ENCODE assay signal across 8 cellular contexts in the genomic region with DNA sequence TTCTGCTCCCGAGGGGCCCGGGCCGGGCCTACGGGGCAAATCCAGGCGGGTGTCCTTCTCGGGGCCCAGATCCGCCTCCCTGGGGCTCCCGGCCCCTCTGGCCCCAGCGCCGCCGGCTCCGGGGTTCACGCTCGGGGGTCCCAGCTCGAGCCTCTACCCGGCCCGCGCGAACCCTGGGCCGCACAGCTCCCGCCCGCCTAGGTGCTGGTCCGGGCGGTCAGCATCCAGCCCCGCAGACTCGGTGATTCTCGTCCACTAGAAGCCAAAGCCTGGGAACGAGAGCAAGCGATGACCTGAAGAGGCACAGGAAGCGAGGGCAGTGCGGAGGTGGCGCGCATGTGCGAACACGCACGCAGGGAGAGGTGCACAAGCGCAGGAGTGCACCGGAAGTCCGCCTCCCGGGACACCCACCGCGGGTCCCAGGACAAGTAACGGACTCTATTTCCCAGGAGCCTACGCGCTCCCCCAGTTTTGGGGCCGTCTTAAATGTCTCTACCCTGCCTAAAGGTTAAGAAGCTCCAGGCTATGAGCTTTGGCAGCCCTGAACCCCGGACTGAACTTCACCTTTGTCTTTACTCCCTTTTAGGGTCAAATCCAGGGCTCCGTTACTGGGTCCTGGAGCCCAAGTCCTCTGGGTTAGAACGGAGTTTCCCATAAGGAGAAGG. TPM values are rescaled to one million over a fixed set of nuclear protein-coding genes. Genes with fewer than 3 reads are reported as not detected.
DNase-seq lines count a peak whose midpoint lies in the region; ATAC-seq, FAIRE-seq and TF ChIP-seq lines count a peak whose summit lies in the region.
"Not testable (repeated sequence)": the region's sequence is repeated elsewhere in the genome, so short reads cannot be mapped to it uniquely, and the experiment has no call there.

Gene POM121C, minus strand, starts transcription at position 321 of the 665 bp plus-strand sequence. CDS start 44,803 bp downstream, outside the sequence.

- not testable (repeated sequence) for H3K9me3 ChIP-seq in RWPE2 (ENCODE audit: severe bottlenecking)

- peak within 1 kb of the TSS; percentile 91 for H3K4me3 Mint-ChIP-seq in activated T-helper 2 cell treated with anti-CD3 and anti-CD28 coated beads, Interferon-gamma antibody, Interleukin-2, Interleukin-4, amounts not matched to agents 10 μg/mL and 5 μg/mL and 100 μg/mL, durations not matched to agents 14 hours and 24 hours and 36 hours (ENCODE audit: low read depth)
- peak within 1 kb of the TSS; percentile 94 for H3K4me3 Mint-ChIP-seq in nephron progenitor cell
- H3K4me3 Mint-ChIP-seq in stimulated activated naive CD8-positive, alpha-beta T cell treated with anti-CD3 and anti-CD28 coated beads, Interleukin-15, Interleukin-2, amounts not matched to agents 100 ng/mL and 50 ng/mL, for 24 hours: peak within 1 kb of the TSS; percentile 95

- DNase-seq in EL: peak; percentile 91
- peak; percentile 68 for DNase-seq in H54 (ENCODE audit: insufficient read length, low spot score)
- peak; percentile 93 for DNase-seq in LoVo (ENCODE audit: low spot score)
- peak; percentile 93 for DNase-seq in RWPE2 (ENCODE audit: low spot score)
- DNase-seq in activated T-helper 2 cell treated with anti-CD3 and anti-CD28 coated beads, Interferon-gamma antibody, Interleukin-2, Interleukin-4, amounts not matched to agents 10 μg/mL and 5 μg/mL and 100 μg/mL, durations not matched to agents 14 hours and 24 hours and 36 hours (ENCODE audit: low spot score): peak; percentile 79
- DNase-seq in fibroblast of pulmonary artery (ENCODE audit: low read depth): peak; percentile 91
- peak; percentile 85 for DNase-seq in nephron progenitor cell

- not testable (repeated sequence) for H3K27me3 ChIP-seq in RWPE2 (ENCODE audit: insufficient read depth, poor library complexity, severe bottlenecking)

- FAIRE-seq in H54 (lab: Jason Lieb, UNC): peak; percentile 75

- not testable (repeated sequence) for H3K4me1 ChIP-seq in RWPE2 (ENCODE audit: insufficient read depth, poor library complexity, severe bottlenecking)

- not testable (repeated sequence) for H3K4me1 Mint-ChIP-seq in activated T-helper 2 cell treated with anti-CD3 and anti-CD28 coated beads, Interferon-gamma antibody, Interleukin-2, Interleukin-4, amounts not matched to agents 10 μg/mL and 5 μg/mL and 100 μg/mL, durations not matched to agents 14 hours and 24 hours and 36 hours (ENCODE audit: low read depth); nephron progenitor cell; stimulated activated naive CD8-positive, alpha-beta T cell treated with anti-CD3 and anti-CD28 coated beads, Interleukin-15, Interleukin-2, amounts not matched to agents 100 ng/mL and 50 ng/mL, for 24 hours (ENCODE audit: low read depth)

- peaks cover 25% of the 10 kb centered on the region for H3K36me3 Mint-ChIP-seq in activated T-helper 2 cell treated with anti-CD3 and anti-CD28 coated beads, Interferon-gamma antibody, Interleukin-2, Interleukin-4, amounts not matched to agents 10 μg/mL and 5 μg/mL and 100 μg/mL, durations not matched to agents 14 hours and 24 hours and 36 hours (ENCODE audit: low read depth)
- peaks cover 32% of the 10 kb centered on the region for H3K36me3 Mint-ChIP-seq in nephron progenitor cell (ENCODE audit: low read depth)
- peaks cover 11% of the 10 kb centered on the region for H3K36me3 Mint-ChIP-seq in stimulated activated naive CD8-positive, alpha-beta T cell treated with anti-CD3 and anti-CD28 coated beads, Interleukin-15, Interleukin-2, amounts not matched to agents 100 ng/mL and 50 ng/mL, for 24 hours (ENCODE audit: low read depth)

- H3K9me3 Mint-ChIP-seq in activated T-helper 2 cell treated with anti-CD3 and anti-CD28 coated beads, Interferon-gamma antibody, Interleukin-2, Interleukin-4, amounts not matched to agents 10 μg/mL and 5 μg/mL and 100 μg/mL, durations not matched to agents 14 hours and 24 hours and 36 hours; nephron progenitor cell; stimulated activated naive CD8-positive, alpha-beta T cell treated with anti-CD3 and anti-CD28 coated beads, Interleukin-15, Interleukin-2, amounts not matched to agents 100 ng/mL and 50 ng/mL, for 24 hours: not testable (repeated sequence)

- peak within 1 kb of the TSS; percentile 52 for H3K27ac ChIP-seq in RWPE2 (ENCODE audit: poor library complexity, severe bottlenecking)

- ATAC-seq in RWPE2 (ENCODE audit: low read depth): peak; percentile 100

- TF ChIP-seq POLR2A in H54 (IDR thresholded peaks at IDR 0.05; ENCODE audit: low read depth, low read length): peak; percentile 87

- H3K36me3 ChIP-seq in RWPE2 (ENCODE audit: low read depth): not testable (repeated sequence)

- peak within 1 kb of the TSS; percentile 84 for H3K27ac Mint-ChIP-seq in activated T-helper 2 cell treated with anti-CD3 and anti-CD28 coated beads, Interferon-gamma antibody, Interleukin-2, Interleukin-4, amounts not matched to agents 10 μg/mL and 5 μg/mL and 100 μg/mL, durations not matched to agents 14 hours and 24 hours and 36 hours
- peak within 1 kb of the TSS; percentile 97 for H3K27ac Mint-ChIP-seq in nephron progenitor cell
- H3K27ac Mint-ChIP-seq in stimulated activated naive CD8-positive, alpha-beta T cell treated with anti-CD3 and anti-CD28 coated beads, Interleukin-15, Interleukin-2, amounts not matched to agents 100 ng/mL and 50 ng/mL, for 24 hours: peak within 1 kb of the TSS; percentile 89

- intact Hi-C loops in activated T-helper 2 cell treated with anti-CD3 and anti-CD28 coated beads, Interferon-gamma antibody, Interleukin-2, Interleukin-4, amounts not matched to agents 10 μg/mL and 5 μg/mL and 100 μg/mL, durations not matched to agents 14 hours and 24 hours and 36 hours (cut with micrococcal nuclease): loop anchor here (2.0 kb wide), 1 partner anchor 253 kb away; the partner anchor contains the start of gene HIP1

- H3K27me3 Mint-ChIP-seq in activated T-helper 2 cell treated with anti-CD3 and anti-CD28 coated beads, Interferon-gamma antibody, Interleukin-2, Interleukin-4, amounts not matched to agents 10 μg/mL and 5 μg/mL and 100 μg/mL, durations not matched to agents 14 hours and 24 hours and 36 hours (ENCODE audit: low read depth); nephron progenitor cell (ENCODE audit: low read depth, poor library complexity); stimulated activated naive CD8-positive, alpha-beta T cell treated with anti-CD3 and anti-CD28 coated beads, Interleukin-15, Interleukin-2, amounts not matched to agents 100 ng/mL and 50 ng/mL, for 24 hours: not testable (repeated sequence)

- H3K4me3 ChIP-seq in RWPE2 (ENCODE audit: severe bottlenecking) (peak within 1 kb of the TSS; percentile 96), fibroblast of pulmonary artery (replicated peaks; ENCODE audit: low read depth, low read length) (peak within 1 kb of the TSS; percentile 69)

- not testable (repeated sequence) for TF ChIP-seq CTCF in RWPE2 (IDR thresholded peaks at IDR 0.05; ENCODE audit: poor library complexity, severe bottlenecking); fibroblast of pulmonary artery (IDR thresholded peaks at IDR 0.05; ENCODE audit: low read length, missing control alignments); nephron progenitor cell (IDR thresholded peaks at IDR 0.05)

RNA-seq across cellular contexts. Expression of gene POM121C, which starts in this region (rescaled TPM):
- total RNA-seq in activated T-helper 2 cell treated with anti-CD3 and anti-CD28 coated beads, Interferon-gamma antibody, Interleukin-2, Interleukin-4, amounts not matched to agents 10 μg/mL and 5 μg/mL and 100 μg/mL, durations not matched to agents 14 hours and 24 hours and 36 hours: 87.7 and 89.2 TPM in 2 replicates

Comparison
In these comparisons a context has a peak if more than half of its experiments do, and no peak if none do; other contexts are left out.
1. Peak in every context shown above with its lines: DNase-seq, ATAC-seq, H3K4me3 ChIP-seq and H3K27ac ChIP-seq.